Comparison of ENCODE assay signal across 16 cellular contexts in genomic region chr4:76755756-76756155, GRCh38.
"Had no signal": no experiment of that assay in that cellular context is flagged by ENCODE, and none has a peak within 500 bp of the region (broad histone marks: within the 10 kb centered on the region; RNA-seq: fewer than 3 reads in every experiment).

No MANE protein-coding gene starts in this region.

- H3K4me3 Mint-ChIP-seq: activated CD8-positive, alpha-beta T cell treated with anti-CD3 and anti-CD28 coated beads for 36 hours; activated naive CD8-positive, alpha-beta T cell treated with anti-CD3 and anti-CD28 coated beads, Interleukin-2, amount 10 ng/mL, durations not matched to agents 7 days and 5 days; dendritic cell treated with granulocyte-macrophage colony-stimulating factor and Interleukin-4, amounts not matched to agents 40 ng/mL and 50 ng/mL, for 4 days; effector memory CD8-positive, alpha-beta T cell; immature natural killer cell; natural killer cell treated with Interleukin-12 subunit alpha and Interleukin-12 subunit beta and Interleukin-15 and Interleukin-18, amount 100 ng/mL, for 72 hours; stimulated activated naive CD8-positive, alpha-beta T cell treated with anti-CD3 and anti-CD28 coated beads, Interleukin-15, amount 100 ng/mL, for 72 hours had no signal

- ATAC-seq: activated CD8-positive, alpha-beta T cell treated with anti-CD3 and anti-CD28 coated beads for 36 hours; effector memory CD8-positive, alpha-beta T cell; mucosa of descending colon had no signal

- H3K36me3 Mint-ChIP-seq: activated naive CD8-positive, alpha-beta T cell treated with anti-CD3 and anti-CD28 coated beads, Interleukin-2, amount 10 ng/mL, durations not matched to agents 7 days and 5 days; immature natural killer cell; natural killer cell treated with Interleukin-12 subunit alpha and Interleukin-12 subunit beta and Interleukin-15 and Interleukin-18, amount 100 ng/mL, for 72 hours had no signal

- H3K9me3 ChIP-seq: lower lobe of right lung, mucosa of descending colon, testis had no signal

- H3K4me1 Mint-ChIP-seq: immature natural killer cell had no signal

- H3K27ac ChIP-seq: lower lobe of right lung, testis had no signal

- H3K27ac Mint-ChIP-seq: activated CD8-positive, alpha-beta T cell treated with anti-CD3 and anti-CD28 coated beads for 36 hours; activated naive CD8-positive, alpha-beta T cell treated with anti-CD3 and anti-CD28 coated beads, Interleukin-2, amount 10 ng/mL, durations not matched to agents 7 days and 5 days; dendritic cell treated with granulocyte-macrophage colony-stimulating factor and Interleukin-4, amounts not matched to agents 40 ng/mL and 50 ng/mL, for 4 days; effector memory CD8-positive, alpha-beta T cell; immature natural killer cell; natural killer cell treated with Interleukin-12 subunit alpha and Interleukin-12 subunit beta and Interleukin-15 and Interleukin-18, amount 100 ng/mL, for 72 hours; stimulated activated naive CD8-positive, alpha-beta T cell treated with anti-CD3 and anti-CD28 coated beads, Interleukin-15, amount 100 ng/mL, for 72 hours had no signal

- H3K4me3 ChIP-seq: lower lobe of right lung, mucosa of descending colon, testis had no signal

- H3K27me3 ChIP-seq: testis had no signal

- DNase-seq: activated CD4-positive, CD25-positive, alpha-beta regulatory T cell treated with anti-CD3 and anti-CD28 coated beads, Interleukin-2, amount 50 U/mL, for 72 hours; activated CD8-positive, alpha-beta memory T cell treated with anti-CD3 and anti-CD28 coated beads, Interleukin-2, amount 50 U/mL, for 48 hours; activated CD8-positive, alpha-beta T cell treated with anti-CD3 and anti-CD28 coated beads for 36 hours; activated naive CD8-positive, alpha-beta T cell treated with anti-CD3 and anti-CD28 coated beads, Interleukin-2, amount 10 ng/mL, durations not matched to agents 7 days and 5 days; caudate nucleus; effector memory CD8-positive, alpha-beta T cell; immature natural killer cell; lower lobe of right lung; mucosa of descending colon; stimulated activated CD4-positive, alpha-beta T cell treated with anti-CD3 and anti-CD28 coated beads, Interleukin-15, amount 100 ng/mL, for 24 hours; stimulated activated CD4-positive, alpha-beta T cell treated with anti-CD3 and anti-CD28 coated beads, Interleukin-4, amount 100 ng/mL, for 24 hours; stimulated activated naive CD8-positive, alpha-beta T cell treated with anti-CD3 and anti-CD28 coated beads, Interleukin-15, amount 100 ng/mL, for 72 hours; T-helper 9 cell; testis had no signal
